In genomic region chr1:117413412-117413811, GRCh38 we compare ENCODE assay signal across 17 cellular contexts. TPM values are rescaled to one million over a fixed set of nuclear protein-coding genes. Genes with fewer than 3 reads are reported as not detected.
DNase-seq lines count a peak whose midpoint lies in the region; ATAC-seq and TF ChIP-seq lines count a peak whose summit lies in the region.
"Had no signal": no experiment of that assay in that cellular context is flagged by ENCODE, and none has a peak within 500 bp of the region (broad histone marks: within the 10 kb centered on the region; RNA-seq: fewer than 3 reads in every experiment).

No MANE protein-coding gene starts in this region.

- peak overlapping the region; percentile 4 for H3K27ac Mint-ChIP-seq in activated naive CD8-positive, alpha-beta T cell treated with anti-CD3 and anti-CD28 coated beads, Interleukin-2, amount 50 U/mL, for 24 hours
- no peak overlapping the region for H3K27ac Mint-ChIP-seq in activated naive CD8-positive, alpha-beta T cell treated with anti-CD3 and anti-CD28 coated beads for 36 hours
- H3K27ac Mint-ChIP-seq in activated B cell treated with CpG ODN at 0.5 μM for 24 hours: peak overlapping the region; percentile 6
- peak overlapping the region; percentile 38 for H3K27ac Mint-ChIP-seq in progenitor cell of endocrine pancreas
- H3K27ac Mint-ChIP-seq: B cell; CD4-positive, alpha-beta T cell; CD8-positive, alpha-beta T cell had no signal

- H3K27me3 Mint-ChIP-seq in activated naive CD8-positive, alpha-beta T cell treated with anti-CD3 and anti-CD28 coated beads, Interleukin-2, amount 50 U/mL, for 24 hours: no peaks in the 10 kb centered on the region
- no peaks in the 10 kb centered on the region for H3K27me3 Mint-ChIP-seq in activated naive CD8-positive, alpha-beta T cell treated with anti-CD3 and anti-CD28 coated beads for 36 hours
- H3K27me3 Mint-ChIP-seq in activated B cell treated with CpG ODN at 0.5 μM for 24 hours: no peaks in the 10 kb centered on the region
- no peaks in the 10 kb centered on the region for H3K27me3 Mint-ChIP-seq in progenitor cell of endocrine pancreas
- H3K27me3 Mint-ChIP-seq: B cell; CD4-positive, alpha-beta T cell had no signal

- CTCF ChIA-PET in activated B cell treated with CpG ODN at 0.5 μM for 24 hours (lab: Charles Lee): no interaction called here

- intact Hi-C loops in activated B cell treated with CpG ODN at 0.5 μM for 24 hours (cut with micrococcal nuclease): no loop called here

- no peak overlapping the region for H3K4me3 Mint-ChIP-seq in activated naive CD8-positive, alpha-beta T cell treated with anti-CD3 and anti-CD28 coated beads, Interleukin-2, amount 50 U/mL, for 24 hours
- H3K4me3 Mint-ChIP-seq in activated naive CD8-positive, alpha-beta T cell treated with anti-CD3 and anti-CD28 coated beads for 36 hours: no peak overlapping the region
- H3K4me3 Mint-ChIP-seq in activated B cell treated with CpG ODN at 0.5 μM for 24 hours: no peak overlapping the region
- H3K4me3 Mint-ChIP-seq in progenitor cell of endocrine pancreas (ENCODE audit: low read depth): no peak overlapping the region
- H3K4me3 Mint-ChIP-seq: B cell; CD4-positive, alpha-beta T cell; CD8-positive, alpha-beta T cell had no signal

- DNase-seq in NCI-H82 (lab: John Stamatoyannopoulos, UW) (peak; percentile 6), NCI-H82 treated with DMSO at 0.1 percent for 48 hours (lab: John Stamatoyannopoulos, UW; ENCODE audit: unreplicated experiment) (no peak), activated B cell treated with CpG ODN at 0.5 μM for 24 hours (no peak), progenitor cell of endocrine pancreas (ENCODE audit: low spot score, unreplicated experiment) (no peak), globus pallidus (ENCODE audit: low spot score) (no peak)
- DNase-seq in activated naive CD8-positive, alpha-beta T cell treated with anti-CD3 and anti-CD28 coated beads, Interleukin-2, amount 50 U/mL, for 24 hours: no peak
- no peak for DNase-seq in activated naive CD8-positive, alpha-beta T cell treated with anti-CD3 and anti-CD28 coated beads for 36 hours
- no peak for DNase-seq in activated effector memory CD4-positive, alpha-beta T cell treated with Interleukin-2 at 50 U/mL for 16 hours
- DNase-seq: AML-193; Caco-2; Calu3; CD4-positive, alpha-beta T cell; CD8-positive, alpha-beta T cell; DMS79 treated with DMSO at 0.1 percent for 48 hours; GF-D8 had no signal

- ATAC-seq in activated naive CD8-positive, alpha-beta T cell treated with anti-CD3 and anti-CD28 coated beads, Interleukin-2, amount 50 U/mL, for 24 hours: no peak
- ATAC-seq in activated B cell treated with CpG ODN at 0.5 μM for 24 hours (ENCODE audit: low read depth): no peak
- ATAC-seq: A549; CD8-positive, alpha-beta T cell had no signal

- no peak for TF ChIP-seq CTCF in activated B cell treated with CpG ODN at 0.5 μM for 24 hours (IDR thresholded peaks at IDR 0.05)
- TF ChIP-seq CTCF in progenitor cell of endocrine pancreas (IDR thresholded peaks at IDR 0.05; ENCODE audit: unreplicated experiment): no peak

- POLR2A ChIA-PET in activated B cell treated with CpG ODN at 0.5 μM for 24 hours (lab: Charles Lee): no interaction called here

- H3K9me3 Mint-ChIP-seq in activated naive CD8-positive, alpha-beta T cell treated with anti-CD3 and anti-CD28 coated beads, Interleukin-2, amount 50 U/mL, for 24 hours: no peaks in the 10 kb centered on the region
- H3K9me3 Mint-ChIP-seq in activated naive CD8-positive, alpha-beta T cell treated with anti-CD3 and anti-CD28 coated beads for 36 hours: no peaks in the 10 kb centered on the region
- H3K9me3 Mint-ChIP-seq in activated B cell treated with CpG ODN at 0.5 μM for 24 hours (no peaks in the 10 kb centered on the region), progenitor cell of endocrine pancreas (ENCODE audit: low read depth) (peaks cover 3% of the 10 kb centered on the region)
- H3K9me3 Mint-ChIP-seq: CD4-positive, alpha-beta T cell; CD8-positive, alpha-beta T cell had no signal

- peaks cover 35% of the 10 kb centered on the region for H3K36me3 Mint-ChIP-seq in activated naive CD8-positive, alpha-beta T cell treated with anti-CD3 and anti-CD28 coated beads, Interleukin-2, amount 50 U/mL, for 24 hours (ENCODE audit: low read depth)
- H3K36me3 Mint-ChIP-seq in activated naive CD8-positive, alpha-beta T cell treated with anti-CD3 and anti-CD28 coated beads for 36 hours: peaks cover 37% of the 10 kb centered on the region
- H3K36me3 Mint-ChIP-seq in activated B cell treated with CpG ODN at 0.5 μM for 24 hours (ENCODE audit: low read depth) (peaks cover 54% of the 10 kb centered on the region), progenitor cell of endocrine pancreas (ENCODE audit: insufficient read depth) (peaks cover 27% of the 10 kb centered on the region)

- H3K4me1 Mint-ChIP-seq in activated naive CD8-positive, alpha-beta T cell treated with anti-CD3 and anti-CD28 coated beads, Interleukin-2, amount 50 U/mL, for 24 hours: peaks cover 20% of the 10 kb centered on the region
- peaks cover 17% of the 10 kb centered on the region for H3K4me1 Mint-ChIP-seq in activated naive CD8-positive, alpha-beta T cell treated with anti-CD3 and anti-CD28 coated beads for 36 hours
- no peaks in the 10 kb centered on the region for H3K4me1 Mint-ChIP-seq in activated B cell treated with CpG ODN at 0.5 μM for 24 hours
- H3K4me1 Mint-ChIP-seq in progenitor cell of endocrine pancreas (ENCODE audit: low read depth): peaks cover 17% of the 10 kb centered on the region
- H3K4me1 Mint-ChIP-seq: B cell had no signal

RNA-seq across cellular contexts. Expression of gene MAN1A2, which starts 46.2 kb away (rescaled TPM):
- total RNA-seq in activated naive CD8-positive, alpha-beta T cell treated with anti-CD3 and anti-CD28 coated beads for 36 hours: 10 to 100 TPM; 17.0 to 18.3 TPM
- 43.3 and 46.0 TPM in 2 replicates for total RNA-seq in activated B cell treated with CpG ODN at 0.5 μM for 24 hours
- 66.5 and 67.7 TPM in 2 replicates for total RNA-seq in progenitor cell of endocrine pancreas
